Comparison of ENCODE assay signal across 7 cellular contexts in genomic region chrX:154389812-154390747, GRCh38. TPM values are rescaled to one million over a fixed set of nuclear protein-coding genes. Genes with fewer than 3 reads are reported as not detected.
DNase-seq lines count a peak whose midpoint lies in the region; ATAC-seq, FAIRE-seq and TF ChIP-seq lines count a peak whose summit lies in the region.
"Not testable (repeated sequence)": the region's sequence is repeated elsewhere in the genome, so short reads cannot be mapped to it uniquely, and the experiment has no call there.

No MANE protein-coding gene starts in this region.

- CTCF ChIA-PET in endothelial cell of umbilical vein (lab: Charles Lee); naive thymus-derived CD4-positive, alpha-beta T cell (lab: Charles Lee): not testable (repeated sequence)

- H3K27ac ChIP-seq in endothelial cell of umbilical vein (ENCODE audit: insufficient read depth, low read depth, low read length); naive thymus-derived CD4-positive, alpha-beta T cell (ENCODE audit: low read depth, low read length): not testable (repeated sequence)

- BruUV-seq in endothelial cell of umbilical vein (replicated peaks; lab: Mats Ljungman, UMichigan), result not testable (repeated sequence)

- POLR2A ChIA-PET in endothelial cell of umbilical vein (lab: Charles Lee); naive thymus-derived CD4-positive, alpha-beta T cell (lab: Charles Lee): not testable (repeated sequence)

- intact Hi-C loops in activated CD4-positive, alpha-beta T cell treated with anti-CD3 and anti-CD28 coated beads, Interleukin-2, amount 10 ng/mL, durations not matched to agents 24 days and 14 days (cut with micrococcal nuclease); endothelial cell of umbilical vein (cut with micrococcal nuclease): not testable (repeated sequence)
- intact Hi-C loops in naive thymus-derived CD4-positive, alpha-beta T cell (cut with micrococcal nuclease), result loop anchor here in 1 of 2 donors (10.0 kb wide), 1 partner anchor 635 kb away; the partner anchor contains the start of genes F8 and FUNDC2

- DNase-seq in activated CD4-positive, alpha-beta T cell treated with anti-CD3 and anti-CD28 coated beads, Interleukin-2, amount 10 ng/mL, durations not matched to agents 24 days and 14 days, result peak; percentile 80
- DNase-seq in endothelial cell of umbilical vein (ENCODE audit: low read depth, low spot score), result not testable (repeated sequence)
- peak in 3 of 9 donors; percentile 41 to 65 (median 63) for DNase-seq in naive thymus-derived CD4-positive, alpha-beta T cell

- H3K9me3 ChIP-seq in endothelial cell of umbilical vein (replicated peaks; ENCODE audit: control insufficient read depth, insufficient read depth, low read length); naive thymus-derived CD4-positive, alpha-beta T cell (ENCODE audit: control insufficient read depth in 2 of 3, low read length in 3 of 3): not testable (repeated sequence)

- not testable (repeated sequence) for H3K27ac Mint-ChIP-seq in activated CD4-positive, alpha-beta T cell treated with anti-CD3 and anti-CD28 coated beads, Interleukin-2, amount 10 ng/mL, durations not matched to agents 24 days and 14 days; naive thymus-derived CD4-positive, alpha-beta T cell

- H3K4me1 Mint-ChIP-seq in activated CD4-positive, alpha-beta T cell treated with anti-CD3 and anti-CD28 coated beads, Interleukin-2, amount 10 ng/mL, durations not matched to agents 24 days and 14 days; naive thymus-derived CD4-positive, alpha-beta T cell: not testable (repeated sequence)

- H3K9ac ChIP-seq in endothelial cell of umbilical vein (replicated peaks; ENCODE audit: extremely low read depth, insufficient read depth, low read length), result not testable (repeated sequence)

- not testable (repeated sequence) for H2AFZ ChIP-seq in endothelial cell of umbilical vein (ENCODE audit: low read depth, low read length)

- H3K4me3 ChIP-seq in endothelial cell of umbilical vein (replicated peaks in 1 of 3; ENCODE audit: insufficient read depth in 1 of 3, low read depth in 1 of 3, low read length in 3 of 3), result peak overlapping the region in 1 of 3 experiments; percentile 28
- not testable (repeated sequence) for H3K4me3 ChIP-seq in naive thymus-derived CD4-positive, alpha-beta T cell (ENCODE audit: low read length)

- not testable (repeated sequence) for H3K9me3 Mint-ChIP-seq in activated CD4-positive, alpha-beta T cell treated with anti-CD3 and anti-CD28 coated beads, Interleukin-2, amount 10 ng/mL, durations not matched to agents 24 days and 14 days; naive thymus-derived CD4-positive, alpha-beta T cell

- H3K27me3 ChIP-seq in endothelial cell of umbilical vein (ENCODE audit: control insufficient read depth in 2 of 2, insufficient read depth in 2 of 2, low read length in 2 of 2); naive thymus-derived CD4-positive, alpha-beta T cell (ENCODE audit: control insufficient read depth in 2 of 2, insufficient read depth in 2 of 2, low read length in 2 of 2): not testable (repeated sequence)

- dilution Hi-C loops in endothelial cell of umbilical vein (cut with MboI; ENCODE audit: extremely low pct_ligation_motif_present, low sequenced_read_pairs), result not testable (repeated sequence)

- FAIRE-seq in endothelial cell of umbilical vein (lab: Jason Lieb, UNC), result peak; percentile 100

- not testable (repeated sequence) for H3K27me3 Mint-ChIP-seq in activated CD4-positive, alpha-beta T cell treated with anti-CD3 and anti-CD28 coated beads, Interleukin-2, amount 10 ng/mL, durations not matched to agents 24 days and 14 days; naive thymus-derived CD4-positive, alpha-beta T cell

- not testable (repeated sequence) for H3K36me3 ChIP-seq in endothelial cell of umbilical vein (ENCODE audit: control insufficient read depth in 2 of 2, extremely low read depth in 1 of 2, insufficient read depth in 2 of 2, low read length in 2 of 2); naive thymus-derived CD4-positive, alpha-beta T cell (ENCODE audit: control insufficient read depth in 2 of 3, insufficient read depth in 3 of 3, low read length in 3 of 3)

- H3K9me1 ChIP-seq in endothelial cell of umbilical vein (replicated peaks; ENCODE audit: control insufficient read depth, extremely low read depth, insufficient read depth, low read length), result not testable (repeated sequence)

- not testable (repeated sequence) for H3K79me2 ChIP-seq in endothelial cell of umbilical vein (ENCODE audit: control insufficient read depth, insufficient read depth, low read length)

- ATAC-seq in GM18520 (IDR thresholded peaks at IDR 0.05; ENCODE audit: unreplicated experiment) (peak; percentile 61), GM21390 (IDR thresholded peaks at IDR 0.05; ENCODE audit: unreplicated experiment) (peak; percentile 77), HG02870 (IDR thresholded peaks at IDR 0.05; ENCODE audit: unreplicated experiment) (peak; percentile 54), HG03442 (IDR thresholded peaks at IDR 0.05; ENCODE audit: unreplicated experiment) (peak; percentile 67)
- ATAC-seq in naive thymus-derived CD4-positive, alpha-beta T cell, result peak; percentile 81

- H3K4me1 ChIP-seq in endothelial cell of umbilical vein (ENCODE audit: control insufficient read depth, extremely low read depth, insufficient read depth, low read length); naive thymus-derived CD4-positive, alpha-beta T cell (ENCODE audit: control insufficient read depth in 2 of 2, insufficient read depth in 2 of 2, low read length in 2 of 2): not testable (repeated sequence)

- not testable (repeated sequence) for H3K4me3 Mint-ChIP-seq in activated CD4-positive, alpha-beta T cell treated with anti-CD3 and anti-CD28 coated beads, Interleukin-2, amount 10 ng/mL, durations not matched to agents 24 days and 14 days; naive thymus-derived CD4-positive, alpha-beta T cell

- TF ChIP-seq CTCF in endothelial cell of umbilical vein (IDR thresholded peaks at IDR 0.05; ENCODE audit: extremely low read depth in 1 of 2, insufficient read depth in 1 of 2, low read depth in 1 of 2, low read length in 2 of 2), result not testable (repeated sequence)

- H3K36me3 Mint-ChIP-seq in activated CD4-positive, alpha-beta T cell treated with anti-CD3 and anti-CD28 coated beads, Interleukin-2, amount 10 ng/mL, durations not matched to agents 24 days and 14 days (ENCODE audit: low read depth); naive thymus-derived CD4-positive, alpha-beta T cell: not testable (repeated sequence)

- not testable (repeated sequence) for TF ChIP-seq POLR2A in endothelial cell of umbilical vein (IDR thresholded peaks at IDR 0.05; ENCODE audit: low read depth, low read length)

- H4K20me1 ChIP-seq in endothelial cell of umbilical vein (replicated peaks; ENCODE audit: control insufficient read depth, extremely low read depth, insufficient read depth, low read length), result not testable (repeated sequence)

- H3K4me2 ChIP-seq in endothelial cell of umbilical vein (ENCODE audit: insufficient read depth, low read length), result not testable (repeated sequence)

RNA-seq across cellular contexts. Expression of gene RPL10, which starts 8.1 kb away (rescaled TPM):
- 2,338 and 2,364 TPM in 2 replicates for total RNA-seq in activated CD4-positive, alpha-beta T cell treated with anti-CD3 and anti-CD28 coated beads, Interleukin-2, amount 10 ng/mL, durations not matched to agents 24 days and 14 days
- 2,493 and 2,979 TPM in 2 replicates for total RNA-seq in endothelial cell of umbilical vein
- polyA plus RNA-seq in endothelial cell of umbilical vein, result 6,375 and 7,586 TPM in 2 replicates
- polyA plus RNA-seq in endothelial cell of umbilical vein (2011; cell fraction: cytosol; rRNA removed), result 8,116 and 9,197 TPM in 2 replicates
- 2,307 and 2,831 TPM in 2 replicates for polyA plus RNA-seq in endothelial cell of umbilical vein (2011; cell fraction: nucleus; rRNA removed)
- 3,703 and 5,650 TPM in 2 replicates for polyA plus RNA-seq in endothelial cell of umbilical vein (2012)
- 1,869 and 2,194 TPM in 2 replicates for polyA minus RNA-seq in endothelial cell of umbilical vein
- polyA minus RNA-seq in endothelial cell of umbilical vein (2011; cell fraction: cytosol; rRNA and poly(A)+ RNA removed), result 1,135 TPM
- 299 and 338 TPM in 2 replicates for polyA minus RNA-seq in endothelial cell of umbilical vein (2011; cell fraction: nucleus; rRNA and poly(A)+ RNA removed)
- total RNA-seq in naive thymus-derived CD4-positive, alpha-beta T cell, result 1,000 to 10,000 TPM; 2,926 to 5,130 (median 5,063) TPM
- 1,000 to 10,000 TPM; 6,302 to 7,439 TPM for polyA plus RNA-seq in naive thymus-derived CD4-positive, alpha-beta T cell

RNA-seq across cellular contexts. Expression of gene EMD, which starts 11.0 kb away (rescaled TPM):
- 91.7 and 92.8 TPM in 2 replicates for total RNA-seq in activated CD4-positive, alpha-beta T cell treated with anti-CD3 and anti-CD28 coated beads, Interleukin-2, amount 10 ng/mL, durations not matched to agents 24 days and 14 days
- 71.5 and 76.8 TPM in 2 replicates for total RNA-seq in endothelial cell of umbilical vein
- 47.0 and 50.6 TPM in 2 replicates for polyA plus RNA-seq in endothelial cell of umbilical vein
- polyA plus RNA-seq in endothelial cell of umbilical vein (2011; cell fraction: cytosol; rRNA removed), result 62.3 and 65.3 TPM in 2 replicates
- polyA plus RNA-seq in endothelial cell of umbilical vein (2011; cell fraction: nucleus; rRNA removed), result 58.2 and 63.0 TPM in 2 replicates
- polyA plus RNA-seq in endothelial cell of umbilical vein (2012), result 69.6 and 87.5 TPM in 2 replicates
- polyA minus RNA-seq in endothelial cell of umbilical vein, result 34.2 and 47.7 TPM in 2 replicates
- polyA minus RNA-seq in endothelial cell of umbilical vein (2011; cell fraction: cytosol; rRNA and poly(A)+ RNA removed), result 56.5 TPM
- 14.7 and 18.9 TPM in 2 replicates for polyA minus RNA-seq in endothelial cell of umbilical vein (2011; cell fraction: nucleus; rRNA and poly(A)+ RNA removed)
- 100 to 1,000 TPM in 2 of 5 experiments, 10 to 100 TPM in 3; 53.5 to 141 (median 89.9) TPM for total RNA-seq in naive thymus-derived CD4-positive, alpha-beta T cell
- 10 to 100 TPM; 31.5 to 34.6 TPM for polyA plus RNA-seq in naive thymus-derived CD4-positive, alpha-beta T cell

RNA-seq across cellular contexts. Expression of gene FLNA, which starts 15.6 kb away (rescaled TPM):
- total RNA-seq in activated CD4-positive, alpha-beta T cell treated with anti-CD3 and anti-CD28 coated beads, Interleukin-2, amount 10 ng/mL, durations not matched to agents 24 days and 14 days, result 824 and 840 TPM in 2 replicates
- total RNA-seq in endothelial cell of umbilical vein, result 1,474 and 1,671 TPM in 2 replicates
- 658 and 817 TPM in 2 replicates for polyA plus RNA-seq in endothelial cell of umbilical vein
- 586 and 692 TPM in 2 replicates for polyA plus RNA-seq in endothelial cell of umbilical vein (2011; cell fraction: cytosol; rRNA removed)
- 1,827 and 2,405 TPM in 2 replicates for polyA plus RNA-seq in endothelial cell of umbilical vein (2011; cell fraction: nucleus; rRNA removed)
- polyA plus RNA-seq in endothelial cell of umbilical vein (2012), result 942 and 1,144 TPM in 2 replicates
- polyA minus RNA-seq in endothelial cell of umbilical vein, result 2,274 and 2,423 TPM in 2 replicates
- 691 TPM for polyA minus RNA-seq in endothelial cell of umbilical vein (2011; cell fraction: cytosol; rRNA and poly(A)+ RNA removed)
- polyA minus RNA-seq in endothelial cell of umbilical vein (2011; cell fraction: nucleus; rRNA and poly(A)+ RNA removed), result 948 and 1,772 TPM in 2 replicates
- 1,000 to 10,000 TPM in 2 of 5 experiments, 100 to 1,000 TPM in 3; 440 to 1,423 (median 604) TPM for total RNA-seq in naive thymus-derived CD4-positive, alpha-beta T cell
- polyA plus RNA-seq in naive thymus-derived CD4-positive, alpha-beta T cell, result 100 to 1,000 TPM in 1 of 2 donors, 10 to 100 TPM in 1; 96.0 to 333 TPM

RNA-seq across cellular contexts. Expression of gene DNASE1L1, which starts 19.0 kb away (rescaled TPM):
- 13.5 and 13.8 TPM in 2 replicates for total RNA-seq in activated CD4-positive, alpha-beta T cell treated with anti-CD3 and anti-CD28 coated beads, Interleukin-2, amount 10 ng/mL, durations not matched to agents 24 days and 14 days
- 47.5 and 61.5 TPM in 2 replicates for total RNA-seq in endothelial cell of umbilical vein
- polyA plus RNA-seq in endothelial cell of umbilical vein, result 84.9 and 90.8 TPM in 2 replicates
- polyA plus RNA-seq in endothelial cell of umbilical vein (2011; cell fraction: cytosol; rRNA removed), result 52.3 and 57.1 TPM in 2 replicates
- polyA plus RNA-seq in endothelial cell of umbilical vein (2011; cell fraction: nucleus; rRNA removed), result 36.1 and 37.4 TPM in 2 replicates
- 109 and 110 TPM in 2 replicates for polyA plus RNA-seq in endothelial cell of umbilical vein (2012)
- polyA minus RNA-seq in endothelial cell of umbilical vein, result 49.5 and 53.4 TPM in 2 replicates
- 13.8 TPM for polyA minus RNA-seq in endothelial cell of umbilical vein (2011; cell fraction: cytosol; rRNA and poly(A)+ RNA removed)
- polyA minus RNA-seq in endothelial cell of umbilical vein (2011; cell fraction: nucleus; rRNA and poly(A)+ RNA removed), result 8.6 and 12.2 TPM in 2 replicates
- total RNA-seq in naive thymus-derived CD4-positive, alpha-beta T cell, result 10 to 100 TPM; 18.4 to 31.1 (median 21.7) TPM
- polyA plus RNA-seq in naive thymus-derived CD4-positive, alpha-beta T cell, result 10 to 100 TPM; 11.1 to 19.6 TPM

RNA-seq across cellular contexts. Expression of gene TAFAZZIN, which starts 21.3 kb away (rescaled TPM):
- total RNA-seq in activated CD4-positive, alpha-beta T cell treated with anti-CD3 and anti-CD28 coated beads, Interleukin-2, amount 10 ng/mL, durations not matched to agents 24 days and 14 days, result 65.5 and 66.0 TPM in 2 replicates
- 43.4 and 46.6 TPM in 2 replicates for total RNA-seq in endothelial cell of umbilical vein
- 33.8 and 37.2 TPM in 2 replicates for polyA plus RNA-seq in endothelial cell of umbilical vein
- polyA plus RNA-seq in endothelial cell of umbilical vein (2011; cell fraction: cytosol; rRNA removed), result 16.7 and 24.8 TPM in 2 replicates
- 175 and 186 TPM in 2 replicates for polyA plus RNA-seq in endothelial cell of umbilical vein (2011; cell fraction: nucleus; rRNA removed)
- 18.7 and 22.4 TPM in 2 replicates for polyA plus RNA-seq in endothelial cell of umbilical vein (2012)
- polyA minus RNA-seq in endothelial cell of umbilical vein, result 20.5 and 27.7 TPM in 2 replicates
- polyA minus RNA-seq in endothelial cell of umbilical vein (2011; cell fraction: cytosol; rRNA and poly(A)+ RNA removed), result 22.4 TPM
- 28.5 and 35.5 TPM in 2 replicates for polyA minus RNA-seq in endothelial cell of umbilical vein (2011; cell fraction: nucleus; rRNA and poly(A)+ RNA removed)
- total RNA-seq in naive thymus-derived CD4-positive, alpha-beta T cell, result 100 to 1,000 TPM in 3 of 5 experiments, 10 to 100 TPM in 2; 90.9 to 130 (median 108) TPM
- 10 to 100 TPM; 40.4 to 46.4 TPM for polyA plus RNA-seq in naive thymus-derived CD4-positive, alpha-beta T cell
